Comparison of ENCODE assay signal across 8 cellular contexts in genomic region chr14:103057372-103058208, GRCh38. TPM values are rescaled to one million over a fixed set of nuclear protein-coding genes. Genes with fewer than 3 reads are reported as not detected.
DNase-seq lines count a peak whose midpoint lies in the region; ATAC-seq and TF ChIP-seq lines count a peak whose summit lies in the region.

Gene CDC42BPB (minus strand): TSS chr14:103057549. CDS start chr14:103057173, 376 bp downstream.

- peaks cover 2 to 13% of the 10 kb centered on the region in 2 donors for H3K4me1 Mint-ChIP-seq in effector memory CD8-positive, alpha-beta T cell (ENCODE audit: low read depth in 2 of 2)

- no peak within 1 kb of the TSS for H3K27ac Mint-ChIP-seq in effector memory CD8-positive, alpha-beta T cell

- peak within 1 kb of the TSS; percentile 99 for H3K4me3 ChIP-seq in lung

- TF ChIP-seq CTCF in lung (IDR thresholded peaks at IDR 0.05; ENCODE audit: control extremely low read depth, extremely low read depth), result no peak

- peaks cover 44 to 59% of the 10 kb centered on the region in 2 donors for H3K27me3 Mint-ChIP-seq in effector memory CD8-positive, alpha-beta T cell

- H3K27ac ChIP-seq in lung (ENCODE audit: low read depth in 1 of 2, low read length in 1 of 2), result peak within 1 kb of the TSS; percentile 96 to 99

- H3K27me3 ChIP-seq in lung (ENCODE audit: control insufficient read depth, insufficient read depth), result no peaks in the 10 kb centered on the region

- 0 to 2% methylated on average over 57 to 115 of the region's 115 CpGs for WGBS in lung, 2 donors

- ATAC-seq in GM19025 (IDR thresholded peaks at IDR 0.05; ENCODE audit: low read depth, unreplicated experiment), result peak; percentile 83
- peak; percentile 74 for ATAC-seq in HG03196 (IDR thresholded peaks at IDR 0.05; ENCODE audit: unreplicated experiment)
- peak; percentile 89 for ATAC-seq in effector memory CD8-positive, alpha-beta T cell (replicated peaks)
- ATAC-seq in lung (ENCODE audit: insufficient read depth, low FRiP score), result peak; percentile 96

- H3K9me3 Mint-ChIP-seq in effector memory CD8-positive, alpha-beta T cell, result no peaks in the 10 kb centered on the region

- peaks cover 0 to 1% of the 10 kb centered on the region in 2 donors for H3K9me3 ChIP-seq in lung (ENCODE audit: control insufficient read depth in 2 of 2, insufficient read depth in 1 of 2, low read length in 1 of 2)

- no peaks in the 10 kb centered on the region for H3K36me3 ChIP-seq in lung (ENCODE audit: control insufficient read depth in 2 of 2, insufficient read depth in 2 of 2, low read length in 2 of 2)

- peak within 1 kb of the TSS; percentile 71 to 74 for H3K4me3 Mint-ChIP-seq in effector memory CD8-positive, alpha-beta T cell

- H3K36me3 Mint-ChIP-seq in effector memory CD8-positive, alpha-beta T cell (ENCODE audit: insufficient read depth), result no peaks in the 10 kb centered on the region

- H3K4me1 ChIP-seq in lung (ENCODE audit: control insufficient read depth in 2 of 2, insufficient read depth in 2 of 2, low read length in 2 of 2), result peaks cover 0 to 11% of the 10 kb centered on the region in 2 donors

- DNase-seq in AG08395 (ENCODE audit: low spot score), result peak; percentile 97
- peak; percentile 74 for DNase-seq in NCI-H510A treated with DMSO at 0.1 percent for 48 hours (lab: John Stamatoyannopoulos, UW)
- DNase-seq in activated CD8-positive, alpha-beta memory T cell treated with anti-CD3 and anti-CD28 coated beads for 24 hours, result peak; percentile 73
- peak in 2 of 3 experiments; percentile 25 to 50 for DNase-seq in effector memory CD8-positive, alpha-beta T cell
- DNase-seq in lung (ENCODE audit: low spot score), result peak; percentile 85
- DNase-seq in stimulated activated CD4-positive, alpha-beta T cell treated with anti-CD3 and anti-CD28 coated beads, Interleukin-4, amount 100 ng/mL, for 48 hours (ENCODE audit: low read depth in 2 of 2), result peak; percentile 42 to 49

RNA-seq across cellular contexts. Expression of gene CDC42BPB, which starts in this region (rescaled TPM):
- total RNA-seq in lung, result 10 to 100 TPM; 88.5 to 97.9 TPM
- polyA plus RNA-seq in lung, result 10 to 100 TPM; 39.3 to 44.6 TPM

Comparison
In these comparisons a context has a peak if more than half of its experiments do, and no peak if none do; other contexts are left out.
1. Peak in every context shown above with its lines: DNase-seq, ATAC-seq, H3K4me3 ChIP-seq and H3K27ac ChIP-seq.
2. DNase-seq: peak in every context shown above with its lines; median percentile 97 in AG08395; 85 in lung; 74 in NCI-H510A treated with DMSO at 0.1 percent for 48 hours; 73 in activated CD8-positive, alpha-beta memory T cell treated with anti-CD3 and anti-CD28 coated beads for 24 hours; 46 in stimulated activated CD4-positive, alpha-beta T cell treated with anti-CD3 and anti-CD28 coated beads, Interleukin-4, amount 100 ng/mL, for 48 hours; 38 in effector memory CD8-positive, alpha-beta T cell.